Comparison of ENCODE assay signal across 1 cellular context in genomic region chr10:8146650-8147049, GRCh38.
TF ChIP-seq lines count a peak whose summit lies in the region.

No MANE protein-coding gene starts in this region.

TF ChIP-seq in HCT116, 20 proteins besides CTCF, POLR2A, EP300 and RAD21 (continued from another document):
- TF ChIP-seq ZBTB33 (IDR thresholded peaks at IDR 0.05; ENCODE audit: extremely low read depth, insufficient replicate concordance, low read length) = no peak
- no peak for TF ChIP-seq POLR2AphosphoS5 (IDR thresholded peaks at IDR 0.05; ENCODE audit: low read depth, low read length)
- TF ChIP-seq SRF (IDR thresholded peaks at IDR 0.05; ENCODE audit: low read depth) = no peak
- no peak for TF ChIP-seq SP1 (IDR thresholded peaks at IDR 0.05; ENCODE audit: low read depth)
- no peak for TF ChIP-seq MAX (IDR thresholded peaks at IDR 0.05)
- no peak for TF ChIP-seq SIN3A (IDR thresholded peaks at IDR 0.05; ENCODE audit: low read depth)
- no peak for TF ChIP-seq ATF3 (IDR thresholded peaks at IDR 0.05)
